ENCODE assay signal across 25 cellular contexts in the genomic region with DNA sequence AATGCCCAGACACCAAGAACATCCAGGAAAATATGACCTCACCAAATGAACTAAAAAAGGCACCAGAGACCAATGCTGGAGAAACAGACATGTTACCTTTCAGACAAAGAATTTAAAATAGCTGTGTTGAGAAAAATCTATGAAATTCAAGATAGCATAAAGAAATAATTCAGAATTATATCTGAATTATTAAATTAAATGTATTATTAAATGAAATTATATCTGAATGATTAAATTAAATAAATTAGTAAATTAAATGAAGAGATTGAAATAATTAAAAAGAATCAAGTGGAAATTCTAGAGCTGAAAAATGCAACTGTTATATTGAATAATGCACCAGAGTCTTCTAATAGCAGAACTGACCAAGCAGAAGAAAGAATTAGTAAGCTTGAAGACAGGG.
"Had no signal": no experiment of that assay in that cellular context is flagged by ENCODE, and none has a peak within 500 bp of the region (broad histone marks: within the 10 kb centered on the region; RNA-seq: fewer than 3 reads in every experiment).

No MANE protein-coding gene starts in this region.

- H3K27ac Mint-ChIP-seq: progenitor cell of endocrine pancreas; stimulated activated naive B cell treated with anti-CD40 and anti-IgM and Interleukin-4, amounts not matched to agents 10 μg/mL and 1 μg/mL and 100 μg/mL, for 72 hours had no signal

- DNase-seq: left colon; left lung; lower lobe of right lung; mammary epithelial cell; mesenchymal stem cell; naive thymus-derived CD8-positive, alpha-beta T cell; ovary; right lobe of liver; stimulated activated CD4-positive, alpha-beta T cell treated with anti-CD3 and anti-CD28 coated beads, Interleukin-1b, Interleukin-23, amount 100 ng/mL, for 48 hours; stimulated activated CD4-positive, alpha-beta T cell treated with anti-CD3 and anti-CD28 coated beads, Interleukin-2, amount 100 ng/mL, for 48 hours; stimulated activated CD4-positive, alpha-beta T cell treated with anti-CD3 and anti-CD28 coated beads, Interleukin-4, amount 100 ng/mL, for 4 hours; stimulated activated CD8-positive, alpha-beta memory T cell treated with anti-CD3 and anti-CD28 coated beads, Interleukin-4, amount 100 ng/mL, for 48 hours; stimulated activated naive B cell treated with anti-CD40 and anti-IgM and Interleukin-4, amounts not matched to agents 10 μg/mL and 1 μg/mL and 100 μg/mL, for 72 hours; stimulated activated naive CD8-positive, alpha-beta T cell treated with anti-CD3 and anti-CD28 coated beads, Interleukin-15, Interleukin-2, amounts not matched to agents 100 U/mL and 50 U/mL, for 24 hours; stomach; testis; thyroid gland; transverse colon; upper lobe of left lung had no signal

- FAIRE-seq: keratinocyte, urothelium cell line had no signal

- ATAC-seq: left colon; left lung; lower lobe of right lung; naive thymus-derived CD8-positive, alpha-beta T cell; right lobe of liver; stimulated activated naive B cell treated with anti-CD40 and anti-IgM and Interleukin-4, amounts not matched to agents 10 μg/mL and 1 μg/mL and 100 μg/mL, for 72 hours had no signal

- H3K36me3 ChIP-seq: left lung, lower lobe of right lung, ovary, right atrium auricular region, right lobe of liver, stomach, thyroid gland, transverse colon, upper lobe of left lung had no signal

- H3K4me3 ChIP-seq: hepatocyte, left lung, lower lobe of right lung, ovary, right atrium auricular region, right lobe of liver, smooth muscle cell, stomach, testis, thyroid gland, transverse colon, upper lobe of left lung had no signal

- H3K27ac ChIP-seq: hepatocyte, left lung, lower lobe of right lung, ovary, right atrium auricular region, right lobe of liver, stomach, testis, thyroid gland, transverse colon, upper lobe of left lung had no signal

- H3K27me3 Mint-ChIP-seq: naive thymus-derived CD8-positive, alpha-beta T cell; progenitor cell of endocrine pancreas had no signal

- H3K4me1 ChIP-seq: left lung, lower lobe of right lung, right atrium auricular region, right lobe of liver, stomach, testis, thyroid gland, transverse colon, upper lobe of left lung had no signal

- H3K4me3 Mint-ChIP-seq: naive thymus-derived CD8-positive, alpha-beta T cell; stimulated activated naive B cell treated with anti-CD40 and anti-IgM and Interleukin-4, amounts not matched to agents 10 μg/mL and 1 μg/mL and 100 μg/mL, for 72 hours had no signal

- H3K9me3 ChIP-seq: lower lobe of right lung, ovary, right lobe of liver, testis, thyroid gland had no signal
